In the genomic region with DNA sequence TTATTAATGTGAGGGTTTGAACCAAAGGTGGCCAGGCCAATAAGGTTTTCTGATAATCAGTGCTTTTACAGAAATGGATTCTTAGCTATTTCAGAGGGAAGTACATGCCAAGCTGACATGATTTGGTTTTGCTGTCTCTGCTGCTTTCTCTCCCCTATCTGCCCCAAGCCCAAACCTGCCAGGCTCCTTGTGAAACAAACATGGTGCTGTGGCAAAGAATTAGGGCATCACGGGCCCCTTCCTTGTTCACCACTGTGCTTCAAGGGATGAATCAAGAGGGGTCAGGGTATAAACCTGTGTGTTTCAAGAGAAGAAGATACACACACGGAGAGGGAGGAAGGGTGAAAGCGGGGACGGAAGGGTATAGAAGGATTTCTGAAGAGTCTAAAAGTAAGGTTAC, we compare ENCODE assay signal across 2 cellular contexts.
TF ChIP-seq lines count a peak whose summit lies in the region.

No MANE protein-coding gene starts in this region.

TF ChIP-seq in HCT116, 20 proteins besides CTCF, POLR2A, EP300 and RAD21:
- no peak for TF ChIP-seq EZH2phosphoT487 (IDR thresholded peaks at IDR 0.05; ENCODE audit: borderline replicate concordance)
- TF ChIP-seq CEBPB (IDR thresholded peaks at IDR 0.05; ENCODE audit: low read depth): no peak
- TF ChIP-seq FOSL1 (IDR thresholded peaks at IDR 0.05; ENCODE audit: low read depth): no peak
- no peak for TF ChIP-seq CBX3 (IDR thresholded peaks at IDR 0.05; ENCODE audit: low read depth)
- TF ChIP-seq EGR1 (IDR thresholded peaks at IDR 0.05; ENCODE audit: low read depth): no peak
- TF ChIP-seq SRF (IDR thresholded peaks at IDR 0.05; ENCODE audit: low read depth): no peak
- no peak for TF ChIP-seq SP1 (IDR thresholded peaks at IDR 0.05; ENCODE audit: low read depth)
- no peak for TF ChIP-seq MAX (IDR thresholded peaks at IDR 0.05)
- no peak for TF ChIP-seq ELF1 (IDR thresholded peaks at IDR 0.05; ENCODE audit: borderline replicate concordance, low read depth)
- TF ChIP-seq, protein P1, sequence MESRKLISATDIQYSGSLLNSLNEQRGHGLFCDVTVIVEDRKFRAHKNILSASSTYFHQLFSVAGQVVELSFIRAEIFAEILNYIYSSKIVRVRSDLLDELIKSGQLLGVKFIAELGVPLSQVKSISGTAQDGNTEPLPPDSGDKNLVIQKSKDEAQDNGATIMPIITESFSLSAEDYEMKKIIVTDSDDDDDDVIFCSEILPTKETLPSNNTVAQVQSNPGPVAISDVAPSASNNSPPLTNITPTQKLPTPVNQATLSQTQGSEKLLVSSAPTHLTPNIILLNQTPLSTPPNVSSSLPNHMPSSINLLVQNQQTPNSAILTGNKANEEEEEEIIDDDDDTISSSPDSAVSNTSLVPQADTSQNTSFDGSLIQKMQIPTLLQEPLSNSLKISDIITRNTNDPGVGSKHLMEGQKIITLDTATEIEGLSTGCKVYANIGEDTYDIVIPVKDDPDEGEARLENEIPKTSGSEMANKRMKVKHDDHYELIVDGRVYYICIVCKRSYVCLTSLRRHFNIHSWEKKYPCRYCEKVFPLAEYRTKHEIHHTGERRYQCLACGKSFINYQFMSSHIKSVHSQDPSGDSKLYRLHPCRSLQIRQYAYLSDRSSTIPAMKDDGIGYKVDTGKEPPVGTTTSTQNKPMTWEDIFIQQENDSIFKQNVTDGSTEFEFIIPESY (IDR thresholded peaks at IDR 0.05; ENCODE audit: extremely low read depth, insufficient replicate concordance, low read length): no peak
- TF ChIP-seq JUND (IDR thresholded peaks at IDR 0.05): no peak
TF ChIP-seq in HCT116: peak in this region for 0.

TF ChIP-seq in GM12878, 131 proteins besides CTCF, POLR2A, EP300 and RAD21:
- TF ChIP-seq YY1 (IDR thresholded peaks at IDR 0.05; ENCODE audit: low read depth, low read length) (no peak), TCF12 (IDR thresholded peaks at IDR 0.05; ENCODE audit: low read depth, low read length) (no peak), TARDBP (IDR thresholded peaks at IDR 0.05; ENCODE audit: borderline replicate concordance) (no peak), TBL1XR1 (IDR thresholded peaks at IDR 0.05; ENCODE audit: low read depth, low read length) (no peak), RCOR1 (conservative IDR thresholded peaks at IDR 0.05; ENCODE audit: low read depth, low read length) (no peak), ZNF384 (IDR thresholded peaks at IDR 0.05; ENCODE audit: borderline replicate concordance, low read depth, low read length) (no peak), IKZF2 (IDR thresholded peaks at IDR 0.05) (no peak), IRF4 (IDR thresholded peaks at IDR 0.05; ENCODE audit: low read depth, low read length) (no peak), STAT3 (IDR thresholded peaks at IDR 0.05; ENCODE audit: low read depth, low read length) (no peak), SRF (IDR thresholded peaks at IDR 0.05; ENCODE audit: low read depth in 2 of 2, low read length in 2 of 2) (no peak), RBBP5 (conservative IDR thresholded peaks at IDR 0.05) (no peak)
- TF ChIP-seq, protein P2, sequence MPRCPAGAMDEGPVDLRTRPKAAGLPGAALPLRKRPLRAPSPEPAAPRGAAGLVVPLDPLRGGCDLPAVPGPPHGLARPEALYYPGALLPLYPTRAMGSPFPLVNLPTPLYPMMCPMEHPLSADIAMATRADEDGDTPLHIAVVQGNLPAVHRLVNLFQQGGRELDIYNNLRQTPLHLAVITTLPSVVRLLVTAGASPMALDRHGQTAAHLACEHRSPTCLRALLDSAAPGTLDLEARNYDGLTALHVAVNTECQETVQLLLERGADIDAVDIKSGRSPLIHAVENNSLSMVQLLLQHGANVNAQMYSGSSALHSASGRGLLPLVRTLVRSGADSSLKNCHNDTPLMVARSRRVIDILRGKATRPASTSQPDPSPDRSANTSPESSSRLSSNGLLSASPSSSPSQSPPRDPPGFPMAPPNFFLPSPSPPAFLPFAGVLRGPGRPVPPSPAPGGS (IDR thresholded peaks at IDR 0.05; ENCODE audit: borderline replicate concordance, insufficient read depth, low read depth, low read length, poor library complexity, severe bottlenecking): no peak
- TF ChIP-seq, protein P3, sequence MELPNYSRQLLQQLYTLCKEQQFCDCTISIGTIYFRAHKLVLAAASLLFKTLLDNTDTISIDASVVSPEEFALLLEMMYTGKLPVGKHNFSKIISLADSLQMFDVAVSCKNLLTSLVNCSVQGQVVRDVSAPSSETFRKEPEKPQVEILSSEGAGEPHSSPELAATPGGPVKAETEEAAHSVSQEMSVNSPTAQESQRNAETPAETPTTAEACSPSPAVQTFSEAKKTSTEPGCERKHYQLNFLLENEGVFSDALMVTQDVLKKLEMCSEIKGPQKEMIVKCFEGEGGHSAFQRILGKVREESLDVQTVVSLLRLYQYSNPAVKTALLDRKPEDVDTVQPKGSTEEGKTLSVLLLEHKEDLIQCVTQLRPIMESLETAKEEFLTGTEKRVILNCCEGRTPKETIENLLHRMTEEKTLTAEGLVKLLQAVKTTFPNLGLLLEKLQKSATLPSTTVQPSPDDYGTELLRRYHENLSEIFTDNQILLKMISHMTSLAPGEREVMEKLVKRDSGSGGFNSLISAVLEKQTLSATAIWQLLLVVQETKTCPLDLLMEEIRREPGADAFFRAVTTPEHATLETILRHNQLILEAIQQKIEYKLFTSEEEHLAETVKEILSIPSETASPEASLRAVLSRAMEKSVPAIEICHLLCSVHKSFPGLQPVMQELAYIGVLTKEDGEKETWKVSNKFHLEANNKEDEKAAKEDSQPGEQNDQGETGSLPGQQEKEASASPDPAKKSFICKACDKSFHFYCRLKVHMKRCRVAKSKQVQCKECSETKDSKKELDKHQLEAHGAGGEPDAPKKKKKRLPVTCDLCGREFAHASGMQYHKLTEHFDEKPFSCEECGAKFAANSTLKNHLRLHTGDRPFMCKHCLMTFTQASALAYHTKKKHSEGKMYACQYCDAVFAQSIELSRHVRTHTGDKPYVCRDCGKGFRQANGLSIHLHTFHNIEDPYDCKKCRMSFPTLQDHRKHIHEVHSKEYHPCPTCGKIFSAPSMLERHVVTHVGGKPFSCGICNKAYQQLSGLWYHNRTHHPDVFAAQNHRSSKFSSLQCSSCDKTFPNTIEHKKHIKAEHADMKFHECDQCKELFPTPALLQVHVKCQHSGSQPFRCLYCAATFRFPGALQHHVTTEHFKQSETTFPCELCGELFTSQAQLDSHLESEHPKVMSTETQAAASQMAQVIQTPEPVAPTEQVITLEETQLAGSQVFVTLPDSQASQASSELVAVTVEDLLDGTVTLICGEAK (IDR thresholded peaks at IDR 0.05; ENCODE audit: borderline replicate concordance): no peak
